11 cellular contexts compared by ENCODE assay signal in the genomic region with DNA sequence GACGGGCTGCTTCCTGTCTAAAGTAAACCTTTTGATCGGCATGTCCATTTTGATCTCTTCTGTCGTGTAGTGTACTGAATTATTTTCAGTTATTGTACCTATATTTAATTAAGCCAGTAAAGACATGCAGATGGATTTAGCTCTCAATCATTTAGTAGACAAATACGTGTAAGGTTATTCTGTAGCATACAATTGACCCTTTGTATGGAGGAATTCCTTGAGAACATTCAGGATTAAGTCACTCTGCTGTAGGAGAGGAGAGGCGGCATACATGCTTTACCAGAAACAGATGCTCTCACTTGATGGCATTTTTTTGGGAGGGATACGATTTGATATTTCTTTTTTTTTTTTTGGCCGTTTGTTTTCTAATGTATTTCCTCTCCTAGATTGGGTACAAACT.
A peak's percentile ranks its signal among the peaks of the same experiment; 100 is the strongest.
DNase-seq lines count a peak whose midpoint lies in the region; ATAC-seq and TF ChIP-seq lines count a peak whose summit lies in the region.
"Had no signal": no experiment of that assay in that cellular context is flagged by ENCODE, and none has a peak within 500 bp of the region (broad histone marks: within the 10 kb centered on the region; RNA-seq: fewer than 3 reads in every experiment).

No MANE protein-coding gene starts in this region.

- no peak overlapping the region for H3K4me3 ChIP-seq in Panc1 (ENCODE audit: low read depth in 2 of 2, low read length in 2 of 2)
- no peak overlapping the region for H3K4me3 ChIP-seq in fibroblast of pulmonary artery (replicated peaks; ENCODE audit: low read depth, low read length)
- H3K4me3 ChIP-seq in sigmoid colon = peak overlapping the region in 3 of 4 donors; percentile 26 to 56 (median 54)
- H3K4me3 ChIP-seq in psoas muscle = no peak overlapping the region

- in situ Hi-C loops in Panc1 (cut with HindIII; ENCODE audit: low pct_unique_long_range_greater_than_20kb, low sequenced_read_pairs) = no loop called here

- no TSS peak for BruUV-seq in Panc1 (replicated peaks; lab: Mats Ljungman, UMichigan)

- no peak overlapping the region for H3K27ac Mint-ChIP-seq in activated naive CD8-positive, alpha-beta T cell
- no peak overlapping the region for H3K27ac Mint-ChIP-seq in activated naive CD8-positive, alpha-beta T cell treated with anti-CD3 and anti-CD28 coated beads for 36 hours
- H3K27ac Mint-ChIP-seq: activated naive CD8-positive, alpha-beta T cell treated with anti-CD3 and anti-CD28 coated beads, Interleukin-2, amount 50 U/mL, for 24 hours had no signal

- POLR2A ChIA-PET in Panc1 (lab: Charles Lee) = no interaction called here

- CTCF ChIA-PET in Panc1 (lab: Charles Lee) = no interaction called here

- no peak for DNase-seq in activated naive CD8-positive, alpha-beta T cell treated with anti-CD3 and anti-CD28 coated beads for 36 hours
- DNase-seq in Panc1 (ENCODE audit: low read depth, low spot score) (no peak), fibroblast of pulmonary artery (ENCODE audit: low read depth) (peak; percentile 25), sigmoid colon (no peak), left colon (no peak), psoas muscle (no peak), RPMI8226 (no peak)
- DNase-seq: activated CD8-positive, alpha-beta memory T cell treated with anti-CD3 and anti-CD28 coated beads, Interleukin-2, amount 50 U/mL, for 4 hours; activated naive CD8-positive, alpha-beta T cell treated with anti-CD3 and anti-CD28 coated beads, Interleukin-2, amount 50 U/mL, for 24 hours had no signal

- H3K27me3 ChIP-seq in Panc1 (ENCODE audit: control insufficient read depth, insufficient read depth, low read length) (no peaks in the 10 kb centered on the region), sigmoid colon (no peaks in the 10 kb centered on the region), psoas muscle (ENCODE audit: insufficient read depth in 3 of 3, low read length in 2 of 3) (no peaks in the 10 kb centered on the region)

- H3K9me3 Mint-ChIP-seq in activated naive CD8-positive, alpha-beta T cell (ENCODE audit: low read depth) = no peaks in the 10 kb centered on the region
- no peaks in the 10 kb centered on the region for H3K9me3 Mint-ChIP-seq in activated naive CD8-positive, alpha-beta T cell treated with anti-CD3 and anti-CD28 coated beads for 36 hours
- H3K9me3 Mint-ChIP-seq: activated naive CD8-positive, alpha-beta T cell treated with anti-CD3 and anti-CD28 coated beads, Interleukin-2, amount 50 U/mL, for 24 hours had no signal

- peaks cover 15% of the 10 kb centered on the region for H3K27me3 Mint-ChIP-seq in activated naive CD8-positive, alpha-beta T cell
- H3K27me3 Mint-ChIP-seq in activated naive CD8-positive, alpha-beta T cell treated with anti-CD3 and anti-CD28 coated beads for 36 hours = peaks cover 30% of the 10 kb centered on the region

- peak overlapping the region; percentile 22 for H3K4me3 Mint-ChIP-seq in activated naive CD8-positive, alpha-beta T cell
- no peak overlapping the region for H3K4me3 Mint-ChIP-seq in activated naive CD8-positive, alpha-beta T cell treated with anti-CD3 and anti-CD28 coated beads for 36 hours

- H3K4me1 Mint-ChIP-seq in activated naive CD8-positive, alpha-beta T cell (ENCODE audit: low read depth) = peaks cover 13% of the 10 kb centered on the region
- peaks cover 4% of the 10 kb centered on the region for H3K4me1 Mint-ChIP-seq in activated naive CD8-positive, alpha-beta T cell treated with anti-CD3 and anti-CD28 coated beads for 36 hours

- ATAC-seq in Panc1 = no peak
- no peak for ATAC-seq in left colon
- no peak for ATAC-seq in psoas muscle
- ATAC-seq: activated naive CD8-positive, alpha-beta T cell treated with anti-CD3 and anti-CD28 coated beads, Interleukin-2, amount 50 U/mL, for 24 hours had no signal

- no peak for TF ChIP-seq EP300 in sigmoid colon (IDR thresholded peaks at IDR 0.05)

- TF ChIP-seq POLR2A in sigmoid colon (IDR thresholded peaks at IDR 0.05) = no peak

- H3K36me3 ChIP-seq in Panc1 (ENCODE audit: control insufficient read depth, insufficient read depth, low read length) = no peaks in the 10 kb centered on the region
- no peaks in the 10 kb centered on the region for H3K36me3 ChIP-seq in sigmoid colon
- no peaks in the 10 kb centered on the region for H3K36me3 ChIP-seq in psoas muscle (ENCODE audit: insufficient read depth in 1 of 2, low read depth in 1 of 2)
- H3K36me3 ChIP-seq: BLaER1 treated with 17β-estradiol and CSF1 and Interleukin-3, amounts not matched to agents 10 nM and 100 nM had no signal

- peaks cover 52% of the 10 kb centered on the region for H3K4me1 ChIP-seq in Panc1 (ENCODE audit: control insufficient read depth, insufficient read depth, low read length)
- H3K4me1 ChIP-seq in sigmoid colon = peaks cover 0 to 91% (median 64%) of the 10 kb centered on the region in 4 donors
- H3K4me1 ChIP-seq in psoas muscle = no peaks in the 10 kb centered on the region

- WGBS in sigmoid colon, 2 donors = 86 to 88% methylated on average over 7 of the region's 7 CpGs
- WGBS in psoas muscle, 3 donors = 92 to 97% (median 95%) methylated on average over 7 of the region's 7 CpGs

- TF ChIP-seq CTCF in Panc1 (IDR thresholded peaks at IDR 0.05) (no peak), fibroblast of pulmonary artery (IDR thresholded peaks at IDR 0.05; ENCODE audit: low read length, missing control alignments) (no peak), sigmoid colon (IDR thresholded peaks at IDR 0.05) (no peak), psoas muscle (IDR thresholded peaks at IDR 0.05) (no peak)

- H3K36me3 Mint-ChIP-seq in activated naive CD8-positive, alpha-beta T cell = no peaks in the 10 kb centered on the region
- H3K36me3 Mint-ChIP-seq in activated naive CD8-positive, alpha-beta T cell treated with anti-CD3 and anti-CD28 coated beads for 36 hours = no peaks in the 10 kb centered on the region

- H3K9me3 ChIP-seq in Panc1 (ENCODE audit: control insufficient read depth, insufficient read depth, low read depth, low read length) (no peaks in the 10 kb centered on the region), sigmoid colon (no peaks in the 10 kb centered on the region), psoas muscle (no peaks in the 10 kb centered on the region)

- H3K27ac ChIP-seq in Panc1 (ENCODE audit: low read length) (peak overlapping the region; percentile 77; the same call in 1 of the 2 replicates), sigmoid colon (peak overlapping the region; percentile 70 to 86 (median 83)), psoas muscle (no peak overlapping the region)
- H3K27ac ChIP-seq: BLaER1 treated with 17β-estradiol and CSF1 and Interleukin-3, amounts not matched to agents 10 nM and 100 nM had no signal

- intact Hi-C loops in Panc1 (cut with micrococcal nuclease; ENCODE audit: unreplicated experiment) (no loop called here), sigmoid colon (cut with DNase I) (loop anchor here (2.0 to 5.0 kb wide), 2 partner anchors 66 to 141 kb away; a partner anchor contains a TSS), left colon (cut with DNase I, micrococcal nuclease) (no loop called here), psoas muscle (cut with DNase I) (no loop called here)

Comparison
In these comparisons a context has a peak if more than half of its experiments do, and no peak if none do; other contexts are left out.
1. H3K4me3 ChIP-seq: peak in sigmoid colon (3 of 4); none in Panc1 (0 of 2), fibroblast of pulmonary artery (single experiment) and psoas muscle (single experiment).